In genomic region chr19:16200038-16200775, GRCh38 we compare ENCODE assay signal across 11 cellular contexts. TPM values are rescaled to one million over a fixed set of nuclear protein-coding genes. Genes with fewer than 3 reads are reported as not detected.
DNase-seq lines count a peak whose midpoint lies in the region; ATAC-seq and TF ChIP-seq lines count a peak whose summit lies in the region.
"Had no signal": no experiment of that assay in that cellular context is flagged by ENCODE, and none has a peak within 500 bp of the region (broad histone marks: within the 10 kb centered on the region; RNA-seq: fewer than 3 reads in every experiment).

No MANE protein-coding gene starts in this region.

- H3K4me1 ChIP-seq in HCT116 (ENCODE audit: control insufficient read depth in 1 of 2, insufficient read depth in 2 of 2, low read length in 2 of 2) = peaks cover 15 to 34% of the 10 kb centered on the region in 2 experiments
- H3K4me1 ChIP-seq in right lobe of liver = peaks cover 1 to 85% (median 39%) of the 10 kb centered on the region in 4 donors
- peaks cover 5 to 7% of the 10 kb centered on the region in 2 experiments for H3K4me1 ChIP-seq in trophoblast cell (ENCODE audit: control insufficient read depth in 1 of 2, insufficient read depth in 2 of 2, low read length in 2 of 2)

- H3K27me3 ChIP-seq in HCT116 (ENCODE audit: insufficient read depth, low read length) = no peaks in the 10 kb centered on the region
- no peaks in the 10 kb centered on the region for H3K27me3 ChIP-seq in right lobe of liver
- H3K27me3 ChIP-seq in trophoblast cell (ENCODE audit: insufficient read depth, low read length) = no peaks in the 10 kb centered on the region

- RAD21 ChIA-PET in HCT116 (lab: Charles Lee; ENCODE audit: low non-redundant PET in 1 of 2, low total read pairs in 2 of 2, uncharacterized antibody in 2 of 2, unreplicated experiment in 2 of 2) = no interaction called here

- no peak overlapping the region for H4K91ac ChIP-seq in trophoblast cell (ENCODE audit: low read depth, low read length)

- TF ChIP-seq RAD21 in HCT116 (IDR thresholded peaks at IDR 0.05; ENCODE audit: low read depth) = no peak; the same call in 1 of the 2 replicates

- peaks cover 48% of the 10 kb centered on the region for H3K36me3 Mint-ChIP-seq in activated T-helper 2 cell treated with anti-CD3 and anti-CD28 coated beads, Interferon-gamma antibody, Interleukin-2, Interleukin-4, amounts not matched to agents 10 μg/mL and 5 μg/mL and 100 μg/mL, durations not matched to agents 14 hours and 24 hours and 36 hours (ENCODE audit: low read depth)

- POLR2A ChIA-PET in HCT116 (lab: Charles Lee) = no interaction called here

- H3K9ac ChIP-seq in HCT116 (ENCODE audit: low read length) = no peak overlapping the region
- no peak overlapping the region for H3K9ac ChIP-seq in trophoblast cell (ENCODE audit: low read length)

- no peak overlapping the region for H3K4me2 ChIP-seq in HCT116 (ENCODE audit: low read length)
- H3K4me2 ChIP-seq in trophoblast cell (ENCODE audit: low read length) = no peak overlapping the region

- H3K4me3 Mint-ChIP-seq in activated T-helper 2 cell treated with anti-CD3 and anti-CD28 coated beads, Interferon-gamma antibody, Interleukin-2, Interleukin-4, amounts not matched to agents 10 μg/mL and 5 μg/mL and 100 μg/mL, durations not matched to agents 14 hours and 24 hours and 36 hours (ENCODE audit: low read depth) = no peak overlapping the region

- H3K18ac ChIP-seq in trophoblast cell (ENCODE audit: low read length) = no peak overlapping the region

- H3K27me3 Mint-ChIP-seq in activated T-helper 2 cell treated with anti-CD3 and anti-CD28 coated beads, Interferon-gamma antibody, Interleukin-2, Interleukin-4, amounts not matched to agents 10 μg/mL and 5 μg/mL and 100 μg/mL, durations not matched to agents 14 hours and 24 hours and 36 hours (ENCODE audit: low read depth) = no peaks in the 10 kb centered on the region

- peaks cover 44% of the 10 kb centered on the region for H3K4me1 Mint-ChIP-seq in activated T-helper 2 cell treated with anti-CD3 and anti-CD28 coated beads, Interferon-gamma antibody, Interleukin-2, Interleukin-4, amounts not matched to agents 10 μg/mL and 5 μg/mL and 100 μg/mL, durations not matched to agents 14 hours and 24 hours and 36 hours (ENCODE audit: low read depth)

- H3K23ac ChIP-seq in trophoblast cell (ENCODE audit: low read length) = no peak overlapping the region

- no peaks in the 10 kb centered on the region for H4K20me1 ChIP-seq in HCT116 (ENCODE audit: insufficient read depth)

- H3K9me3 ChIP-seq in HCT116 (ENCODE audit: control insufficient read depth in 1 of 2, insufficient read depth in 1 of 2, low read depth in 1 of 2, low read length in 2 of 2) = no peaks in the 10 kb centered on the region
- H3K9me3 ChIP-seq in right lobe of liver = no peaks in the 10 kb centered on the region
- peaks cover 2% of the 10 kb centered on the region for H3K9me3 ChIP-seq in trophoblast cell (ENCODE audit: insufficient read depth, low read depth, low read length)

- no peaks in the 10 kb centered on the region for H3K9me3 Mint-ChIP-seq in activated T-helper 2 cell treated with anti-CD3 and anti-CD28 coated beads, Interferon-gamma antibody, Interleukin-2, Interleukin-4, amounts not matched to agents 10 μg/mL and 5 μg/mL and 100 μg/mL, durations not matched to agents 14 hours and 24 hours and 36 hours

- H3K79me2 ChIP-seq in HCT116 (ENCODE audit: insufficient read depth, low read length) (peaks cover 39% of the 10 kb centered on the region), trophoblast cell (ENCODE audit: control insufficient read depth, insufficient read depth, low read length, poor library complexity) (peaks cover 7% of the 10 kb centered on the region)

- H3K36me3 ChIP-seq in HCT116 (ENCODE audit: control insufficient read depth in 1 of 2, insufficient read depth in 2 of 2, low read length in 2 of 2) (peaks cover 0 to 3% of the 10 kb centered on the region in 2 experiments; a peak in 1 of 4 replicates), right lobe of liver (peaks cover 0 to 12% (median 4%) of the 10 kb centered on the region in 4 donors), trophoblast cell (ENCODE audit: control insufficient read depth in 1 of 2, insufficient read depth in 2 of 2, low read length in 2 of 2) (peaks cover 27 to 31% of the 10 kb centered on the region in 2 experiments)

- no peaks in the 10 kb centered on the region for H3K9me2 ChIP-seq in HCT116 (ENCODE audit: insufficient read depth)

- intact Hi-C loops in HCT116 (cut with micrococcal nuclease) = no loop called here
- intact Hi-C loops in activated T-helper 2 cell treated with anti-CD3 and anti-CD28 coated beads, Interferon-gamma antibody, Interleukin-2, Interleukin-4, amounts not matched to agents 10 μg/mL and 5 μg/mL and 100 μg/mL, durations not matched to agents 14 hours and 24 hours and 36 hours (cut with micrococcal nuclease) = no loop called here
- intact Hi-C loops in right lobe of liver (cut with DNase I) = no loop called here

- BruUV-seq in HCT116 (replicated peaks; lab: Mats Ljungman, UMichigan) = no TSS peak

- H2BK5ac ChIP-seq in trophoblast cell (ENCODE audit: low read depth, low read length, poor library complexity) = no peak overlapping the region

- no peak overlapping the region for H3K27ac Mint-ChIP-seq in activated T-helper 2 cell treated with anti-CD3 and anti-CD28 coated beads, Interferon-gamma antibody, Interleukin-2, Interleukin-4, amounts not matched to agents 10 μg/mL and 5 μg/mL and 100 μg/mL, durations not matched to agents 14 hours and 24 hours and 36 hours

- H2AFZ ChIP-seq in HCT116 (ENCODE audit: low read depth, low read length, poor library complexity, severe bottlenecking) (no peak overlapping the region), trophoblast cell (ENCODE audit: insufficient read depth, low read length, poor library complexity) (no peak overlapping the region)

- H2AK5ac ChIP-seq in trophoblast cell (ENCODE audit: low read length) = no peak overlapping the region

- peak; percentile 9 for TF ChIP-seq CTCF in AG09309 (IDR thresholded peaks at IDR 0.05; ENCODE audit: control insufficient read depth, insufficient read depth, low read depth, low read length, missing control alignments)
- TF ChIP-seq CTCF in HCT116 (IDR thresholded peaks at IDR 0.05 in 2 of 3, conservative IDR thresholded peaks at IDR 0.05 in 1 of 3; ENCODE audit: borderline replicate concordance in 1 of 3, insufficient read depth in 1 of 3, low read depth in 2 of 3, low read length in 2 of 3) = 0 out of 6 replicates have a peak, but pooled peaks of 2 of the 3 experiments have one; percentile 6 to 10
- no peak for TF ChIP-seq CTCF in right lobe of liver (IDR thresholded peaks at IDR 0.05)
- no peak for TF ChIP-seq CTCF in GM20000 (IDR thresholded peaks at IDR 0.05; ENCODE audit: extremely low read depth, missing control alignments)

- ATAC-seq in HCT116 = no peak
- ATAC-seq in right lobe of liver = peak; percentile 66 to 81 (median 74)

- no peak overlapping the region for H4K12ac ChIP-seq in trophoblast cell (ENCODE audit: low read depth, low read length)

- H3K79me1 ChIP-seq in trophoblast cell (ENCODE audit: low read length) = peaks cover 7% of the 10 kb centered on the region

- 13% methylated on average over 7 of the region's 15 CpGs for WGBS in right lobe of liver (ENCODE audit: insufficient coverage, low coverage, low lambda C conversion rate, missing lambda C conversion rate)
- WGBS in trophoblast cell (ENCODE audit: extremely low coverage, insufficient coverage, insufficient read length) = no CpG with 5 or more reads among the region's 15 CpGs

- CTCF ChIA-PET in HCT116 (lab: Charles Lee) = no interaction called here

- no peak for TF ChIP-seq POLR2A in HCT116 (IDR thresholded peaks at IDR 0.05; ENCODE audit: borderline replicate concordance, extremely low read depth, insufficient read depth, insufficient read length)
- no peak for TF ChIP-seq POLR2A in right lobe of liver (IDR thresholded peaks at IDR 0.05)

- H3K4me3 ChIP-seq in AG09309 (ENCODE audit: control insufficient read depth, low read depth, low read length) (no peak overlapping the region), HCT116 (replicated peaks in 1 of 2; ENCODE audit: low read depth in 1 of 2, low read length in 2 of 2) (no peak overlapping the region), right lobe of liver (peak overlapping the region in 2 of 3 donors; percentile 4 to 18), trophoblast cell (ENCODE audit: low read depth, low read length) (no peak overlapping the region)

- H2BK120ac ChIP-seq in trophoblast cell (ENCODE audit: insufficient read depth, low read length, poor library complexity) = no peak overlapping the region

- H3K27ac ChIP-seq in HCT116 (ENCODE audit: low read depth, low read length) = no peak overlapping the region
- peak overlapping the region in 2 of 3 donors; percentile 76 to 82 for H3K27ac ChIP-seq in right lobe of liver
- H3K27ac ChIP-seq in trophoblast cell (ENCODE audit: low read depth, low read length) = no peak overlapping the region
- H3K27ac ChIP-seq: WERI-Rb-1 had no signal

- DNase-seq in AG09309 (ENCODE audit: low read depth) (no peak), HCT116 (ENCODE audit: low read depth, low spot score) (no peak), right lobe of liver (peak; percentile 69 to 91 (median 85)), GM20000 (ENCODE audit: low spot score) (no peak), DMS79 treated with DMSO at 0.1 percent for 48 hours (lab: John Stamatoyannopoulos, UW) (no peak), trophoblast cell (no peak)
- peak; percentile 9 for DNase-seq in activated T-helper 2 cell treated with anti-CD3 and anti-CD28 coated beads, Interferon-gamma antibody, Interleukin-2, Interleukin-4, amounts not matched to agents 10 μg/mL and 5 μg/mL and 100 μg/mL, durations not matched to agents 14 hours and 24 hours and 36 hours (ENCODE audit: low spot score)
- no peak for DNase-seq in stimulated activated CD4-positive, alpha-beta T cell treated with anti-CD3 and anti-CD28 coated beads, Interleukin-4, amount 100 ng/mL, for 4 hours
- DNase-seq: NCI-H345, WERI-Rb-1 had no signal

- no peak overlapping the region for H2BK12ac ChIP-seq in trophoblast cell (ENCODE audit: low read length)

- H3K4ac ChIP-seq in trophoblast cell (ENCODE audit: low read depth, low read length) = no peak overlapping the region

- no peak overlapping the region for H4K8ac ChIP-seq in trophoblast cell (ENCODE audit: low read depth, low read length)

- H3K14ac ChIP-seq in trophoblast cell (ENCODE audit: low read length) = no peak overlapping the region

RNA-seq across cellular contexts. Expression of gene AP1M1, which starts 2.5 kb away (rescaled TPM):
- total RNA-seq in HCT116 (2021; ENCODE audit: unreplicated experiment) (50.0 TPM), right lobe of liver (100 to 1,000 TPM in 1 of 6 experiments, 10 to 100 TPM in 5; 44.5 to 102 (median 62.5) TPM)
- 50.7 and 52.9 TPM in 2 replicates for polyA plus RNA-seq in HCT116 (2012)
- total RNA-seq in activated T-helper 2 cell treated with anti-CD3 and anti-CD28 coated beads, Interferon-gamma antibody, Interleukin-2, Interleukin-4, amounts not matched to agents 10 μg/mL and 5 μg/mL and 100 μg/mL, durations not matched to agents 14 hours and 24 hours and 36 hours = 106 and 120 TPM in 2 replicates
- 36.5 and 38.3 TPM in 2 replicates for polyA plus RNA-seq in trophoblast cell (2013)

RNA-seq across cellular contexts. Expression of gene FAM32A, which starts 15.0 kb away (rescaled TPM):
- 61.3 TPM for total RNA-seq in HCT116 (2021; ENCODE audit: unreplicated experiment)
- 50.8 and 61.3 TPM in 2 replicates for polyA plus RNA-seq in HCT116 (2012)
- 65.6 and 68.6 TPM in 2 replicates for total RNA-seq in activated T-helper 2 cell treated with anti-CD3 and anti-CD28 coated beads, Interferon-gamma antibody, Interleukin-2, Interleukin-4, amounts not matched to agents 10 μg/mL and 5 μg/mL and 100 μg/mL, durations not matched to agents 14 hours and 24 hours and 36 hours
- 10 to 100 TPM; 32.1 to 65.8 (median 37.5) TPM for total RNA-seq in right lobe of liver
- 74.9 and 77.0 TPM in 2 replicates for polyA plus RNA-seq in trophoblast cell (2013)

RNA-seq across cellular contexts. Expression of gene CIB3, which starts 26.9 kb away (rescaled TPM):
- total RNA-seq in HCT116 (2021; ENCODE audit: unreplicated experiment) (not detected), right lobe of liver (not detected)
- polyA plus RNA-seq in HCT116 (2012) = 0.13 and 0.76 TPM in 2 replicates
- not detected in 2 replicates for total RNA-seq in activated T-helper 2 cell treated with anti-CD3 and anti-CD28 coated beads, Interferon-gamma antibody, Interleukin-2, Interleukin-4, amounts not matched to agents 10 μg/mL and 5 μg/mL and 100 μg/mL, durations not matched to agents 14 hours and 24 hours and 36 hours
- polyA plus RNA-seq in trophoblast cell (2013) = not detected in 2 replicates
- total RNA-seq: cerebellum had no signal

RNA-seq across cellular contexts. Expression of gene HSH2D, which starts 56.7 kb away (rescaled TPM):
- total RNA-seq in HCT116 (2021; ENCODE audit: unreplicated experiment) (21.4 TPM), right lobe of liver (1 to 10 TPM in 1 of 6 experiments, under 1 TPM in 5; 0.26 to 1.7 (median 0.48) TPM)
- polyA plus RNA-seq in HCT116 (2012) = 25.0 and 30.2 TPM in 2 replicates
- total RNA-seq in activated T-helper 2 cell treated with anti-CD3 and anti-CD28 coated beads, Interferon-gamma antibody, Interleukin-2, Interleukin-4, amounts not matched to agents 10 μg/mL and 5 μg/mL and 100 μg/mL, durations not matched to agents 14 hours and 24 hours and 36 hours = 42.3 and 43.5 TPM in 2 replicates
- 0.10 and 0.17 TPM in 2 replicates for polyA plus RNA-seq in trophoblast cell (2013)
- total RNA-seq: cerebellum had no signal

Comparison
In these comparisons a context has a peak if more than half of its experiments do, and no peak if none do; other contexts are left out.
1. DNase-seq: peak in activated T-helper 2 cell treated with anti-CD3 and anti-CD28 coated beads, Interferon-gamma antibody, Interleukin-2, Interleukin-4, amounts not matched to agents 10 μg/mL and 5 μg/mL and 100 μg/mL, durations not matched to agents 14 hours and 24 hours and 36 hours (single experiment) and right lobe of liver (3 of 3); none in AG09309 (single experiment), HCT116 (single experiment), stimulated activated CD4-positive, alpha-beta T cell treated with anti-CD3 and anti-CD28 coated beads, Interleukin-4, amount 100 ng/mL, for 4 hours (0 of 2), GM20000 (single experiment), DMS79 treated with DMSO at 0.1 percent for 48 hours (single experiment) and trophoblast cell (0 of 2).
2. H3K4me3 ChIP-seq: peak in right lobe of liver (2 of 3); none in AG09309 (single experiment), HCT116 (0 of 2) and trophoblast cell (single experiment).
3. CTCF ChIP-seq: peak in AG09309 (single experiment) and HCT116 (2 of 3); none in right lobe of liver (0 of 4) and GM20000 (single experiment).
4. H3K27ac ChIP-seq: peak in right lobe of liver (2 of 3); none in HCT116 (single experiment) and trophoblast cell (single experiment).